Comparison of ENCODE assay signal across 20 cellular contexts in the genomic region with DNA sequence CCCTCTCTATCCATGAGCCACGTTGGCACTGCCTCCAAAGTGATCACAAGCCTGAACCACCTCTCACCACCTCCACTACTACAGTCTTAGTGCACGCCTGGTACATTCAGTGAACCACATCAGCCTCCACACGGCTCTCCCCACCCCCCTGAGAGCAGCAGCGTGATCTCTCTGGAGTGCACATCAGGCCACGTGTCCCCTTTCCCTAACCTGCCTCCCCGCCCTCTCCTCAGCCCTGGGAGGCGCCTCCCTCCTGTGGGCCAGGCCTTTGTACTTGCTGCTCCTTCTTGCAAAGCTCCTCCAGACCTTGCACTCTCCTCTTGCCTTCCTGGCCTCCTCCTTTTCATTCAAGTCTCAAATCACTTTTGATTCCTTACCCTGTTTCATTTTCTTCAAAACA. TPM values are rescaled to one million over a fixed set of nuclear protein-coding genes. Genes with fewer than 3 reads are reported as not detected.
DNase-seq lines count a peak whose midpoint lies in the region; ATAC-seq, FAIRE-seq and TF ChIP-seq lines count a peak whose summit lies in the region.
"Had no signal": no experiment of that assay in that cellular context is flagged by ENCODE, and none has a peak within 500 bp of the region (broad histone marks: within the 10 kb centered on the region; RNA-seq: fewer than 3 reads in every experiment).

No MANE protein-coding gene starts in this region.

- H4K91ac ChIP-seq in IMR-90 (ENCODE audit: insufficient read depth, low read depth, low read length) = no peak overlapping the region

- H3K36me3 Mint-ChIP-seq in activated T-helper 1 cell treated with anti-CD3 and anti-CD28 coated beads, Interleukin-12 subunit alpha, Interleukin-12 subunit beta, Interleukin-2, Interleukin-4 antibody, amounts not matched to agents 30 ng/mL and 10 ng/mL and 1 ng/mL, durations not matched to agents 14 hours and 24 hours and 36 hours (ENCODE audit: low read depth) = no peaks in the 10 kb centered on the region
- H3K36me3 Mint-ChIP-seq: memory B cell had no signal

- POLR2A ChIA-PET in IMR-90 (lab: Charles Lee; ENCODE audit: unreplicated experiment) = no interaction called here

- H2BK120ac ChIP-seq in IMR-90 (ENCODE audit: low read depth, low read length) = no peak overlapping the region

- no peak overlapping the region for H3K56ac ChIP-seq in IMR-90 (ENCODE audit: extremely low read depth, insufficient read depth, low read length)

- H3K18ac ChIP-seq in IMR-90 (ENCODE audit: low read depth, low read length) = no peak overlapping the region

- H4K20me1 ChIP-seq in IMR-90 (ENCODE audit: insufficient read depth, low read length) = no peaks in the 10 kb centered on the region

- no peaks in the 10 kb centered on the region for H3K79me1 ChIP-seq in IMR-90 (ENCODE audit: low read depth in 1 of 2, low read length in 2 of 2)

- no peak overlapping the region for H3K14ac ChIP-seq in IMR-90 (replicated peaks; ENCODE audit: low read depth, low read length)

- no peaks in the 10 kb centered on the region for H3K27me3 Mint-ChIP-seq in activated T-helper 1 cell treated with anti-CD3 and anti-CD28 coated beads, Interleukin-12 subunit alpha, Interleukin-12 subunit beta, Interleukin-2, Interleukin-4 antibody, amounts not matched to agents 30 ng/mL and 10 ng/mL and 1 ng/mL, durations not matched to agents 14 hours and 24 hours and 36 hours (ENCODE audit: insufficient read depth)

- H3K4me1 ChIP-seq in IMR-90 (ENCODE audit: control insufficient read depth, insufficient read depth, low read length) (peaks cover 8% of the 10 kb centered on the region), heart right ventricle (peaks cover 0 to 31% (median 19%) of the 10 kb centered on the region in 9 donors)
- H3K4me1 ChIP-seq: BE2C had no signal

- CTCF ChIA-PET in IMR-90 (lab: Yijun Ruan, JAX) = no interaction called here

- H3K9me3 Mint-ChIP-seq in activated T-helper 1 cell treated with anti-CD3 and anti-CD28 coated beads, Interleukin-12 subunit alpha, Interleukin-12 subunit beta, Interleukin-2, Interleukin-4 antibody, amounts not matched to agents 30 ng/mL and 10 ng/mL and 1 ng/mL, durations not matched to agents 14 hours and 24 hours and 36 hours = no peaks in the 10 kb centered on the region
- H3K9me3 Mint-ChIP-seq: activated T-cell treated with anti-CD3 and anti-CD28 coated beads, Interleukin-2, amount 50 U/mL, for 4 hours; memory B cell had no signal

- no peaks in the 10 kb centered on the region for H3K36me3 ChIP-seq in IMR-90 (ENCODE audit: control insufficient read depth, insufficient read depth, low read length)
- H3K36me3 ChIP-seq in heart right ventricle = peaks cover 0 to 35% (median 0%) of the 10 kb centered on the region in 9 donors
- H3K36me3 ChIP-seq: BE2C, MG63, tibial nerve had no signal

- no peak overlapping the region for H3K27ac Mint-ChIP-seq in activated T-helper 1 cell treated with anti-CD3 and anti-CD28 coated beads, Interleukin-12 subunit alpha, Interleukin-12 subunit beta, Interleukin-2, Interleukin-4 antibody, amounts not matched to agents 30 ng/mL and 10 ng/mL and 1 ng/mL, durations not matched to agents 14 hours and 24 hours and 36 hours
- H3K27ac Mint-ChIP-seq: memory B cell had no signal

- ATAC-seq in IMR-90 (ENCODE audit: low read depth) (no peak), heart right ventricle (no peak)
- ATAC-seq: activated T-cell treated with anti-CD3 and anti-CD28 coated beads, Interleukin-2, amount 50 U/mL, for 4 hours; PC-3 had no signal

- no peak for TF ChIP-seq CTCF in IMR-90 (conservative IDR thresholded peaks at IDR 0.05; ENCODE audit: low read depth, low read length)
- no peak for TF ChIP-seq CTCF in heart right ventricle (IDR thresholded peaks at IDR 0.05)

- no peak overlapping the region for H2AK9ac ChIP-seq in IMR-90 (replicated peaks; ENCODE audit: low read depth, low read length, poor library complexity)

- no peak overlapping the region for H2AK5ac ChIP-seq in IMR-90 (ENCODE audit: low read depth, low read length)

- H4K8ac ChIP-seq in IMR-90 (ENCODE audit: low read depth in 2 of 2, low read length in 2 of 2) = no peak overlapping the region

- no peak overlapping the region for H3K9ac ChIP-seq in IMR-90 (ENCODE audit: low read depth, low read length)
- H3K9ac ChIP-seq: SK-N-SH had no signal

- in situ Hi-C loops in IMR-90 (cut with MboI; ENCODE audit: low sequenced_read_pairs) = no loop called here

- H3K23ac ChIP-seq in IMR-90 (ENCODE audit: low read depth, low read length) = no peak overlapping the region

- H3K4me3 ChIP-seq in IMR-90 (ENCODE audit: insufficient read depth, low read depth, low read length) (no peak overlapping the region), heart right ventricle (no peak overlapping the region)
- H3K4me3 ChIP-seq: MG63, tibial nerve had no signal

- TF ChIP-seq POLR2A in IMR-90 (IDR thresholded peaks at IDR 0.05; ENCODE audit: low read depth, low read length) = no peak

- dilution Hi-C loops in IMR-90 (cut with HindIII; ENCODE audit: low sequenced_read_pairs, unreplicated experiment) = no loop called here

- WGBS in IMR-90 (ENCODE audit: extremely low coverage in 2 of 2, insufficient read length in 1 of 2), 2 experiments = 45% methylated on average over 3 of the region's 7 CpGs; no CpG with 5 or more reads in 1 of the 2 experiments
- 84 to 86% methylated on average over 7 of the region's 7 CpGs for WGBS in heart right ventricle, 2 donors

- no peak overlapping the region for H2BK20ac ChIP-seq in IMR-90 (ENCODE audit: low read depth, low read length)

- no peak overlapping the region for H3K4ac ChIP-seq in IMR-90 (ENCODE audit: low read depth, low read length)

- H3K4me1 Mint-ChIP-seq in activated T-helper 1 cell treated with anti-CD3 and anti-CD28 coated beads, Interleukin-12 subunit alpha, Interleukin-12 subunit beta, Interleukin-2, Interleukin-4 antibody, amounts not matched to agents 30 ng/mL and 10 ng/mL and 1 ng/mL, durations not matched to agents 14 hours and 24 hours and 36 hours (ENCODE audit: low read depth) = no peaks in the 10 kb centered on the region
- H3K4me1 Mint-ChIP-seq: memory B cell had no signal

- H2BK15ac ChIP-seq in IMR-90 (ENCODE audit: low read depth, low read length) = no peak overlapping the region

- H2AFZ ChIP-seq in IMR-90 (replicated peaks; ENCODE audit: low read length, poor library complexity) = peak overlapping the region; percentile 61

- intact Hi-C loops in IMR-90 (cut with micrococcal nuclease) (no loop called here), head of caudate nucleus (cut with DNase I) (no loop called here), heart right ventricle (cut with DNase I) (no loop called here)
- intact Hi-C loops in activated T-helper 1 cell treated with anti-CD3 and anti-CD28 coated beads, Interleukin-12 subunit alpha, Interleukin-12 subunit beta, Interleukin-2, Interleukin-4 antibody, amounts not matched to agents 30 ng/mL and 10 ng/mL and 1 ng/mL, durations not matched to agents 14 hours and 24 hours and 36 hours (cut with micrococcal nuclease) = no loop called here

- H3K9me1 ChIP-seq in IMR-90 (ENCODE audit: insufficient read depth, low read length) = no peaks in the 10 kb centered on the region

- FAIRE-seq in RCC 7860 (lab: Jason Lieb, UNC) = no peak
- FAIRE-seq: TTC549 had no signal

- no peak overlapping the region for H3K4me2 ChIP-seq in IMR-90 (ENCODE audit: low read depth, low read length)
- H3K4me2 ChIP-seq: SK-N-SH had no signal

- H3K27ac ChIP-seq in IMR-90 (ENCODE audit: insufficient read depth, low read length) (no peak overlapping the region), heart right ventricle (no peak overlapping the region)
- H3K27ac ChIP-seq: tibial nerve had no signal

- H3K9me3 ChIP-seq in IMR-90 (ENCODE audit: control insufficient read depth, insufficient read depth, low read length) (no peaks in the 10 kb centered on the region), heart right ventricle (no peaks in the 10 kb centered on the region)
- H3K9me3 ChIP-seq: BE2C, MG63, SK-N-SH, tibial nerve had no signal

- no peak for TF ChIP-seq RAD21 in IMR-90 (IDR thresholded peaks at IDR 0.05; ENCODE audit: low read length)

- H3K4me3 Mint-ChIP-seq in activated T-helper 1 cell treated with anti-CD3 and anti-CD28 coated beads, Interleukin-12 subunit alpha, Interleukin-12 subunit beta, Interleukin-2, Interleukin-4 antibody, amounts not matched to agents 30 ng/mL and 10 ng/mL and 1 ng/mL, durations not matched to agents 14 hours and 24 hours and 36 hours = no peak overlapping the region
- H3K4me3 Mint-ChIP-seq: activated T-cell treated with anti-CD3 and anti-CD28 coated beads, Interleukin-2, amount 50 U/mL, for 4 hours; memory B cell had no signal

- H2BK5ac ChIP-seq in IMR-90 (ENCODE audit: low read depth, low read length, poor library complexity, severe bottlenecking) = no peak overlapping the region

- DNase-seq in IMR-90 (no peak), NCI-H774 (lab: John Stamatoyannopoulos, UW) (peak; percentile 53), head of caudate nucleus (peak; percentile 46 to 95 (median 82)), putamen (ENCODE audit: low spot score) (peak; percentile 75), heart right ventricle (no peak), RCC 7860 (ENCODE audit: low spot score) (no peak)
- DNase-seq in stimulated activated CD4-positive, alpha-beta T cell treated with anti-CD3 and anti-CD28 coated beads, Interleukin-4, amount 100 ng/mL, for 4 hours = no peak
- no peak for DNase-seq in activated T-helper 1 cell treated with anti-CD3 and anti-CD28 coated beads, Interleukin-12 subunit alpha, Interleukin-12 subunit beta, Interleukin-2, Interleukin-4 antibody, amounts not matched to agents 30 ng/mL and 10 ng/mL and 1 ng/mL, durations not matched to agents 14 hours and 24 hours and 36 hours (ENCODE audit: low spot score)
- DNase-seq: activated CD4-positive, alpha-beta T cell treated with anti-CD3 and anti-CD28 coated beads, Interleukin-2, amount 50 U/mL, for 4 hours; activated T-cell treated with anti-CD3 and anti-CD28 coated beads, Interleukin-2, amount 50 U/mL, for 4 hours; BE2C; MG63; NCI-H226; occipital lobe; PC-3; SK-N-SH had no signal

- BruUV-seq in IMR-90 (replicated peaks; lab: Mats Ljungman, UMichigan) = no TSS peak

- H4K5ac ChIP-seq in IMR-90 (ENCODE audit: low read depth, low read length) = no peak overlapping the region

- peaks cover 33% of the 10 kb centered on the region for H3K27me3 ChIP-seq in IMR-90 (ENCODE audit: control insufficient read depth, insufficient read depth, low read length)
- H3K27me3 ChIP-seq in heart right ventricle = no peaks in the 10 kb centered on the region
- H3K27me3 ChIP-seq: BE2C had no signal

TF ChIP-seq in IMR-90, 13 proteins besides CTCF, POLR2A, EP300 and RAD21 (continues in another document):
- no peak for TF ChIP-seq CHD1 (IDR thresholded peaks at IDR 0.05; ENCODE audit: low read depth, low read length)

RNA-seq across cellular contexts. Expression of gene SLC6A12, which starts 49.8 kb away (rescaled TPM):
- not detected in 2 replicates for total RNA-seq in IMR-90 (2012; rRNA removed)
- not detected in 2 replicates for polyA plus RNA-seq in IMR-90 (2012; rRNA removed)
- 0.01 TPM in 1 of 2 replicates, not detected in the other for polyA plus RNA-seq in IMR-90 (2012; cell fraction: cytosol; rRNA removed)
- 0.10 TPM in 1 of 2 replicates, not detected in the other for polyA plus RNA-seq in IMR-90 (2012; cell fraction: nucleus; rRNA removed; ENCODE audit: low replicate concordance)
- not detected in 2 replicates for total RNA-seq in activated T-helper 1 cell treated with anti-CD3 and anti-CD28 coated beads, Interleukin-12 subunit alpha, Interleukin-12 subunit beta, Interleukin-2, Interleukin-4 antibody, amounts not matched to agents 30 ng/mL and 10 ng/mL and 1 ng/mL, durations not matched to agents 14 hours and 24 hours and 36 hours
- 1 to 10 TPM in 5 of 10 donors, under 1 TPM in 5; 0.49 to 1.4 (median 0.98) TPM for total RNA-seq in heart right ventricle
- polyA plus RNA-seq in heart right ventricle = under 1 TPM; 0.14 to 0.44 TPM
- total RNA-seq: fibroblast of villous mesenchyme, PC-3 had no signal

Comparison
In these comparisons a context has a peak if more than half of its experiments do, and no peak if none do; other contexts are left out.
1. DNase-seq: peak in NCI-H774 (single experiment), head of caudate nucleus (42 of 42) and putamen (single experiment); none in IMR-90 (single experiment), stimulated activated CD4-positive, alpha-beta T cell treated with anti-CD3 and anti-CD28 coated beads, Interleukin-4, amount 100 ng/mL, for 4 hours (0 of 2), activated T-helper 1 cell treated with anti-CD3 and anti-CD28 coated beads, Interleukin-12 subunit alpha, Interleukin-12 subunit beta, Interleukin-2, Interleukin-4 antibody, amounts not matched to agents 30 ng/mL and 10 ng/mL and 1 ng/mL, durations not matched to agents 14 hours and 24 hours and 36 hours (single experiment), heart right ventricle (0 of 2) and RCC 7860 (single experiment).